ENCODE assay signal across 26 cellular contexts in genomic region chr3:168596175-168596574, GRCh38.
"Had no signal": no experiment of that assay in that cellular context is flagged by ENCODE, and none has a peak within 500 bp of the region (broad histone marks: within the 10 kb centered on the region; RNA-seq: fewer than 3 reads in every experiment).

No MANE protein-coding gene starts in this region.

- H3K27me3 Mint-ChIP-seq: activated CD4-positive, alpha-beta memory T cell treated with anti-CD3 and anti-CD28 coated beads for 36 hours; activated CD4-positive, alpha-beta T cell treated with anti-CD3 and anti-CD28 coated beads for 36 hours; activated CD4-positive, alpha-beta T cell treated with anti-CD3 and anti-CD28 coated beads, Interleukin-2, amount 10 ng/mL, durations not matched to agents 24 days and 14 days; activated CD8-positive, alpha-beta memory T cell treated with anti-CD3 and anti-CD28 coated beads, Interleukin-2, amount 10 ng/mL, durations not matched to agents 7 days and 5 days; activated naive CD4-positive, alpha-beta T cell treated with anti-CD3 and anti-CD28 coated beads, Interleukin-2, amount 10 ng/mL, durations not matched to agents 7 days and 5 days; activated naive CD8-positive, alpha-beta T cell treated with anti-CD3 and anti-CD28 coated beads, Interleukin-2, amount 10 ng/mL, durations not matched to agents 7 days and 5 days had no signal

- H3K27me3 ChIP-seq: brain microvascular endothelial cell, colonic mucosa, esophagus squamous epithelium, gastroesophageal sphincter had no signal

- H3K36me3 ChIP-seq: brain microvascular endothelial cell, colonic mucosa, esophagus squamous epithelium, gastroesophageal sphincter had no signal

- H3K4me3 ChIP-seq: colonic mucosa, esophagus squamous epithelium, gastroesophageal sphincter had no signal

- DNase-seq: activated CD4-positive, alpha-beta memory T cell treated with anti-CD3 and anti-CD28 coated beads for 36 hours; activated CD4-positive, alpha-beta T cell treated with anti-CD3 and anti-CD28 coated beads for 36 hours; activated CD4-positive, alpha-beta T cell treated with anti-CD3 and anti-CD28 coated beads, Interleukin-2, amount 10 ng/mL, durations not matched to agents 24 days and 14 days; activated CD4-positive, CD25-positive, alpha-beta regulatory T cell; activated CD4-positive, CD25-positive, alpha-beta regulatory T cell treated with anti-CD3 and anti-CD28 coated beads, Interleukin-2, amount 50 U/mL, for 72 hours; activated CD8-positive, alpha-beta memory T cell treated with anti-CD3 and anti-CD28 coated beads, Interleukin-2, amount 10 ng/mL, durations not matched to agents 7 days and 5 days; activated CD8-positive, alpha-beta memory T cell treated with anti-CD3 and anti-CD28 coated beads, Interleukin-2, amount 50 U/mL, for 4 hours; activated CD8-positive, alpha-beta T cell treated with anti-CD3 and anti-CD28 coated beads, Interleukin-2, amount 10 ng/mL, durations not matched to agents 7 days and 5 days; activated gamma-delta T cell; activated naive CD4-positive, alpha-beta T cell; activated naive CD4-positive, alpha-beta T cell treated with anti-CD3 and anti-CD28 coated beads, Interleukin-2, amount 10 ng/mL, durations not matched to agents 7 days and 5 days; activated naive CD8-positive, alpha-beta T cell treated with anti-CD3 and anti-CD28 coated beads, Interleukin-2, amount 10 ng/mL, durations not matched to agents 7 days and 5 days; activated T-cell treated with anti-CD3 and anti-CD28 coated beads, Interleukin-2, amount 50 U/mL, for 1 hour; activated T-cell treated with anti-CD3 and anti-CD28 coated beads, Interleukin-2, amount 50 U/mL, for 72 hours; anterior cingulate cortex; brain microvascular endothelial cell; central memory CD4-positive, alpha-beta T cell; cerebellar nuclear complex; colonic mucosa; effector CD8-positive, alpha-beta T cell; esophagus squamous epithelium; foreskin melanocyte; T-helper 2 cell had no signal

- H3K9me3 Mint-ChIP-seq: activated CD4-positive, alpha-beta memory T cell treated with anti-CD3 and anti-CD28 coated beads for 36 hours; activated CD4-positive, alpha-beta T cell treated with anti-CD3 and anti-CD28 coated beads, Interleukin-2, amount 10 ng/mL, durations not matched to agents 24 days and 14 days; activated naive CD4-positive, alpha-beta T cell treated with anti-CD3 and anti-CD28 coated beads, Interleukin-2, amount 10 ng/mL, durations not matched to agents 7 days and 5 days; activated naive CD8-positive, alpha-beta T cell treated with anti-CD3 and anti-CD28 coated beads, Interleukin-2, amount 10 ng/mL, durations not matched to agents 7 days and 5 days; activated T-cell treated with anti-CD3 and anti-CD28 coated beads, Interleukin-2, amount 50 U/mL, for 72 hours had no signal

- H3K4me3 Mint-ChIP-seq: activated CD4-positive, alpha-beta memory T cell treated with anti-CD3 and anti-CD28 coated beads for 36 hours; activated CD4-positive, alpha-beta T cell treated with anti-CD3 and anti-CD28 coated beads for 36 hours; activated CD4-positive, alpha-beta T cell treated with anti-CD3 and anti-CD28 coated beads, Interleukin-2, amount 10 ng/mL, durations not matched to agents 24 days and 14 days; activated CD8-positive, alpha-beta memory T cell treated with anti-CD3 and anti-CD28 coated beads, Interleukin-2, amount 10 ng/mL, durations not matched to agents 7 days and 5 days; activated CD8-positive, alpha-beta T cell treated with anti-CD3 and anti-CD28 coated beads, Interleukin-2, amount 10 ng/mL, durations not matched to agents 7 days and 5 days; activated naive CD4-positive, alpha-beta T cell treated with anti-CD3 and anti-CD28 coated beads, Interleukin-2, amount 10 ng/mL, durations not matched to agents 7 days and 5 days; activated naive CD8-positive, alpha-beta T cell treated with anti-CD3 and anti-CD28 coated beads, Interleukin-2, amount 10 ng/mL, durations not matched to agents 7 days and 5 days; activated T-cell treated with anti-CD3 and anti-CD28 coated beads, Interleukin-2, amount 50 U/mL, for 72 hours had no signal

- ATAC-seq: activated CD4-positive, alpha-beta T cell treated with anti-CD3 and anti-CD28 coated beads for 36 hours; activated CD8-positive, alpha-beta memory T cell treated with anti-CD3 and anti-CD28 coated beads, Interleukin-2, amount 10 ng/mL, durations not matched to agents 7 days and 5 days; activated CD8-positive, alpha-beta T cell treated with anti-CD3 and anti-CD28 coated beads, Interleukin-2, amount 10 ng/mL, durations not matched to agents 7 days and 5 days; activated naive CD4-positive, alpha-beta T cell treated with anti-CD3 and anti-CD28 coated beads, Interleukin-2, amount 50 U/mL, for 72 hours; activated T-cell treated with anti-CD3 and anti-CD28 coated beads, Interleukin-2, amount 50 U/mL, for 72 hours; gastroesophageal sphincter had no signal

- H3K27ac ChIP-seq: brain microvascular endothelial cell, colonic mucosa, epithelial cell of prostate, esophagus squamous epithelium, gastroesophageal sphincter had no signal

- H3K36me3 Mint-ChIP-seq: activated CD4-positive, alpha-beta memory T cell treated with anti-CD3 and anti-CD28 coated beads for 36 hours; activated CD8-positive, alpha-beta memory T cell treated with anti-CD3 and anti-CD28 coated beads, Interleukin-2, amount 10 ng/mL, durations not matched to agents 7 days and 5 days; activated naive CD4-positive, alpha-beta T cell treated with anti-CD3 and anti-CD28 coated beads, Interleukin-2, amount 10 ng/mL, durations not matched to agents 7 days and 5 days; activated naive CD4-positive, alpha-beta T cell treated with anti-CD3 and anti-CD28 coated beads, Interleukin-2, amount 50 U/mL, for 72 hours; activated naive CD8-positive, alpha-beta T cell treated with anti-CD3 and anti-CD28 coated beads, Interleukin-2, amount 10 ng/mL, durations not matched to agents 7 days and 5 days had no signal

- H3K4me1 Mint-ChIP-seq: activated CD4-positive, alpha-beta T cell treated with anti-CD3 and anti-CD28 coated beads for 36 hours; activated CD4-positive, alpha-beta T cell treated with anti-CD3 and anti-CD28 coated beads, Interleukin-2, amount 10 ng/mL, durations not matched to agents 24 days and 14 days; activated CD8-positive, alpha-beta memory T cell treated with anti-CD3 and anti-CD28 coated beads, Interleukin-2, amount 10 ng/mL, durations not matched to agents 7 days and 5 days; activated naive CD4-positive, alpha-beta T cell treated with anti-CD3 and anti-CD28 coated beads, Interleukin-2, amount 10 ng/mL, durations not matched to agents 7 days and 5 days; activated naive CD8-positive, alpha-beta T cell treated with anti-CD3 and anti-CD28 coated beads, Interleukin-2, amount 10 ng/mL, durations not matched to agents 7 days and 5 days had no signal

- H3K4me1 ChIP-seq: colonic mucosa, esophagus squamous epithelium had no signal

- H3K9me3 ChIP-seq: colonic mucosa, esophagus squamous epithelium, gastroesophageal sphincter had no signal
